26 cellular contexts compared by ENCODE assay signal in genomic region chr14:77495354-77495753, GRCh38. TPM values are rescaled to one million over a fixed set of nuclear protein-coding genes. Genes with fewer than 3 reads are reported as not detected.
DNase-seq lines count a peak whose midpoint lies in the region; ATAC-seq, FAIRE-seq and TF ChIP-seq lines count a peak whose summit lies in the region.
"Had no signal": no experiment of that assay in that cellular context is flagged by ENCODE, and none has a peak within 500 bp of the region (broad histone marks: within the 10 kb centered on the region; RNA-seq: fewer than 3 reads in every experiment).

No MANE protein-coding gene starts in this region.

- no peak overlapping the region for H3K4me3 ChIP-seq in BLaER1 treated with 17β-estradiol and CSF1 and Interleukin-3, amounts not matched to agents 10 nM and 100 nM
- H3K4me3 ChIP-seq in trophoblast cell (ENCODE audit: low read depth, low read length) (no peak overlapping the region), gastrocnemius medialis (no peak overlapping the region)

- no peak overlapping the region for H3K18ac ChIP-seq in trophoblast cell (ENCODE audit: low read length)

- H3K36me3 ChIP-seq in BLaER1 treated with 17β-estradiol and CSF1 and Interleukin-3, amounts not matched to agents 10 nM and 100 nM: no peaks in the 10 kb centered on the region
- H3K36me3 ChIP-seq in trophoblast cell (ENCODE audit: control insufficient read depth in 1 of 2, insufficient read depth in 2 of 2, low read length in 2 of 2): no peaks in the 10 kb centered on the region
- H3K36me3 ChIP-seq in gastrocnemius medialis: no peaks in the 10 kb centered on the region

- ATAC-seq in gastrocnemius medialis: no peak

- TF ChIP-seq POLR2A in gastrocnemius medialis (IDR thresholded peaks at IDR 0.05): no peak

- H4K12ac ChIP-seq in trophoblast cell (ENCODE audit: low read depth, low read length): no peak overlapping the region

- H3K79me1 ChIP-seq in trophoblast cell (ENCODE audit: low read length): no peaks in the 10 kb centered on the region

- no peaks in the 10 kb centered on the region for H3K79me2 ChIP-seq in trophoblast cell (ENCODE audit: control insufficient read depth, insufficient read depth, low read length, poor library complexity)

- H2BK5ac ChIP-seq in trophoblast cell (ENCODE audit: low read depth, low read length, poor library complexity): no peak overlapping the region

- no peak overlapping the region for H2AFZ ChIP-seq in trophoblast cell (ENCODE audit: insufficient read depth, low read length, poor library complexity)

- no peak overlapping the region for H2AK5ac ChIP-seq in trophoblast cell (ENCODE audit: low read length)

- no peak overlapping the region for H4K91ac ChIP-seq in trophoblast cell (ENCODE audit: low read depth, low read length)

- H4K20me1 ChIP-seq in BLaER1 treated with 17β-estradiol and CSF1 and Interleukin-3, amounts not matched to agents 10 nM and 100 nM: peaks cover 0 to 23% (median 13%) of the 10 kb centered on the region in 11 experiments; a peak in 10 of 22 replicates

- H3K27me3 ChIP-seq in BLaER1 treated with 17β-estradiol and CSF1 and Interleukin-3, amounts not matched to agents 10 nM and 100 nM: peaks cover 27 to 37% (median 35%) of the 10 kb centered on the region in 11 experiments
- H3K27me3 ChIP-seq in trophoblast cell (ENCODE audit: insufficient read depth, low read length): peaks cover 21% of the 10 kb centered on the region
- peaks cover 21 to 27% (median 23%) of the 10 kb centered on the region in 3 donors for H3K27me3 ChIP-seq in gastrocnemius medialis

- peak overlapping the region in 8 of 11 experiments; percentile 20 to 67 (median 48); a peak in 16 of 22 replicates for H3K4me2 ChIP-seq in BLaER1 treated with 17β-estradiol and CSF1 and Interleukin-3, amounts not matched to agents 10 nM and 100 nM
- H3K4me2 ChIP-seq in trophoblast cell (ENCODE audit: low read length): no peak overlapping the region
- H3K4me2 ChIP-seq: SK-N-SH had no signal

- no peak overlapping the region for H3K23ac ChIP-seq in trophoblast cell (ENCODE audit: low read length)

- H3K9ac ChIP-seq in BLaER1 treated with 17β-estradiol and CSF1 and Interleukin-3, amounts not matched to agents 10 nM and 100 nM: no peak overlapping the region
- peak overlapping the region; percentile 52 for H3K9ac ChIP-seq in trophoblast cell (ENCODE audit: low read length)
- H3K9ac ChIP-seq: SK-N-SH had no signal

- WGBS in trophoblast cell (ENCODE audit: extremely low coverage, insufficient coverage, insufficient read length): no CpG with 5 or more reads among the region's 6 CpGs

- intact Hi-C loops in gastrocnemius medialis (cut with DNase I; ENCODE audit: low total_unique reads): no loop called here

- peak; percentile 34 for DNase-seq in inferior parietal cortex (ENCODE audit: extremely low spot score)
- DNase-seq in trophoblast cell: no peak
- no peak for DNase-seq in urothelium cell line (ENCODE audit: low spot score)
- no peak for DNase-seq in OCI-M1 (lab: John Stamatoyannopoulos, UW)
- DNase-seq in gastrocnemius medialis: no peak
- no peak for DNase-seq in frontal cortex (ENCODE audit: low spot score in 2 of 2)
- DNase-seq: Calu3; CD8-positive, alpha-beta memory T cell; DMS153; KBM-7; MM.1S; NCI-H1092; NCI-H1436; NCI-H187 treated with DMSO at 0.1 percent for 48 hours; NCI-H2107; NCI-H69; SIG-M5; SK-N-SH had no signal

- in situ Hi-C loops in gastrocnemius medialis (cut with MboI; ENCODE audit: low sequenced_read_pairs in 4 of 4): no loop called here

- FAIRE-seq in urothelium cell line (lab: Jason Lieb, UNC) (peak; percentile 20), frontal cortex (lab: Jason Lieb, UNC) (no peak)
- FAIRE-seq: G401.6, GM12892, GM19239 had no signal

- H3K9me3 ChIP-seq in BLaER1 treated with 17β-estradiol and CSF1 and Interleukin-3, amounts not matched to agents 10 nM and 100 nM (replicated peaks in 1 of 11): no peaks in the 10 kb centered on the region
- H3K9me3 ChIP-seq in trophoblast cell (ENCODE audit: insufficient read depth, low read depth, low read length): peaks cover 11% of the 10 kb centered on the region
- no peaks in the 10 kb centered on the region for H3K9me3 ChIP-seq in gastrocnemius medialis
- H3K9me3 ChIP-seq: SK-N-SH had no signal

- H2BK12ac ChIP-seq in trophoblast cell (ENCODE audit: low read length): no peak overlapping the region

- TF ChIP-seq CTCF in gastrocnemius medialis (IDR thresholded peaks at IDR 0.05 in 4 of 5, conservative IDR thresholded peaks at IDR 0.05 in 1 of 5): no peak

- H3K14ac ChIP-seq in trophoblast cell (ENCODE audit: low read length): no peak overlapping the region

- peaks cover 14 to 35% (median 30%) of the 10 kb centered on the region in 10 experiments for H3K4me1 ChIP-seq in BLaER1 treated with 17β-estradiol and CSF1 and Interleukin-3, amounts not matched to agents 10 nM and 100 nM
- H3K4me1 ChIP-seq in trophoblast cell (ENCODE audit: control insufficient read depth in 1 of 2, insufficient read depth in 2 of 2, low read length in 2 of 2) (peaks cover 8 to 12% of the 10 kb centered on the region in 2 experiments), gastrocnemius medialis (peaks cover 0 to 5% of the 10 kb centered on the region in 2 donors)

- H3K4ac ChIP-seq in trophoblast cell (ENCODE audit: low read depth, low read length): no peak overlapping the region

- H4K8ac ChIP-seq in trophoblast cell (ENCODE audit: low read depth, low read length): no peak overlapping the region

- H3K27ac ChIP-seq in BLaER1 treated with 17β-estradiol and CSF1 and Interleukin-3, amounts not matched to agents 10 nM and 100 nM: no peak overlapping the region
- H3K27ac ChIP-seq in trophoblast cell (ENCODE audit: low read depth, low read length) (no peak overlapping the region), gastrocnemius medialis (no peak overlapping the region)
- H3K27ac ChIP-seq: C4-2B had no signal

- no peak overlapping the region for H2BK120ac ChIP-seq in trophoblast cell (ENCODE audit: insufficient read depth, low read length, poor library complexity)

RNA-seq across cellular contexts. Expression of gene ISM2, which starts 3.3 kb away (rescaled TPM):
- polyA plus RNA-seq in trophoblast cell (2013): 26.2 and 34.1 TPM in 2 replicates
- total RNA-seq in gastrocnemius medialis: not detected
- total RNA-seq in frontal cortex: 1.2 TPM
- total RNA-seq: Calu3; CD8-positive, alpha-beta memory T cell; Daoy; H4; HT1080 had no signal
- polyA plus RNA-seq: CD8-positive, alpha-beta memory T cell had no signal

RNA-seq across cellular contexts. Expression of gene AHSA1, which starts 37.5 kb away (rescaled TPM):
- polyA plus RNA-seq in trophoblast cell (2013): 98.3 and 100 TPM in 2 replicates
- total RNA-seq in gastrocnemius medialis (100 to 1,000 TPM; 112 to 200 (median 165) TPM), frontal cortex (107 TPM)

RNA-seq across cellular contexts. Expression of gene VIPAS39, which starts 38.0 kb away (rescaled TPM):
- 18.6 and 19.9 TPM in 2 replicates for polyA plus RNA-seq in trophoblast cell (2013)
- total RNA-seq in gastrocnemius medialis (10 to 100 TPM in 3 of 4 donors, 1 to 10 TPM in 1; 8.8 to 19.6 (median 17.6) TPM), frontal cortex (35.5 TPM)
